In the genomic region with DNA sequence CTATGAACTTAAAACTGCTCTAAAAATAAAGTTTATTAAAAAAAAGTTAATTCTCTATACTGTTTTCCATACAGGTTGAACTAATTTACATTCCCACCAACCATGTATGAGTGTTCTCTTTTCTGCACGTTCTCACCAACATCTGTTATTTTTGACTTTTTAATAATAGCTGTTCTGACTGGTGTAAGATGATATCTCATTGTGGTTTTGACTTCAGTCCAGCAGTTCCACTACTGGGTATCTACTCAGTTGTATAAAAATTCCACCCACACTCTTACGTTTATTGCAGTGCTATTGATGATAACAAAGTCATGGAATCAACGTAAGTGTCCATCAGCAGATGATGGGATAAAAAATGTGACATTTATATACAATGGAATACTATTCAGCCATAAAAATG, we compare ENCODE assay signal across 24 cellular contexts. TPM values are rescaled to one million over a fixed set of nuclear protein-coding genes. Genes with fewer than 3 reads are reported as not detected.
DNase-seq lines count a peak whose midpoint lies in the region; ATAC-seq, FAIRE-seq and TF ChIP-seq lines count a peak whose summit lies in the region.
"Had no signal": no experiment of that assay in that cellular context is flagged by ENCODE, and none has a peak within 500 bp of the region (broad histone marks: within the 10 kb centered on the region; RNA-seq: fewer than 3 reads in every experiment).

No MANE protein-coding gene starts in this region.

- H3K4me1 ChIP-seq in mammary epithelial cell (ENCODE audit: insufficient read depth, low read length), result peaks cover 4% of the 10 kb centered on the region
- H3K4me1 ChIP-seq in right cardiac atrium (ENCODE audit: control insufficient read depth, insufficient read depth, low read length), result no peaks in the 10 kb centered on the region
- H3K4me1 ChIP-seq: right atrium auricular region, SJSA1, testis had no signal

- no peak overlapping the region for H2AFZ ChIP-seq in mammary epithelial cell (ENCODE audit: low read depth, low read length)
- H2AFZ ChIP-seq: hepatocyte had no signal

- no peaks in the 10 kb centered on the region for H3K36me3 ChIP-seq in mammary epithelial cell (ENCODE audit: insufficient read depth, low read length)
- H3K36me3 ChIP-seq: neutrophil had no signal

- H3K4me2 ChIP-seq in mammary epithelial cell (ENCODE audit: insufficient read depth, low read depth, low read length), result no peak overlapping the region
- H3K4me2 ChIP-seq: hepatocyte had no signal

- no peak overlapping the region for H3K27ac Mint-ChIP-seq in activated naive CD4-positive, alpha-beta T cell treated with anti-CD3 and anti-CD28 coated beads, Interleukin-2, amount 10 ng/mL, durations not matched to agents 7 days and 5 days
- H3K27ac Mint-ChIP-seq: activated naive CD8-positive, alpha-beta T cell treated with anti-CD3 and anti-CD28 coated beads, Interleukin-2, amount 10 ng/mL, durations not matched to agents 7 days and 5 days; activated T-cell treated with anti-CD3 and anti-CD28 coated beads, Interleukin-2, amount 50 U/mL, for 24 hours; CD4-positive, CD25-positive, alpha-beta regulatory T cell; mesothelial cell of epicardium had no signal

- no peaks in the 10 kb centered on the region for H3K27me3 Mint-ChIP-seq in activated naive CD4-positive, alpha-beta T cell treated with anti-CD3 and anti-CD28 coated beads, Interleukin-2, amount 10 ng/mL, durations not matched to agents 7 days and 5 days
- H3K27me3 Mint-ChIP-seq: activated naive CD8-positive, alpha-beta T cell treated with anti-CD3 and anti-CD28 coated beads, Interleukin-2, amount 10 ng/mL, durations not matched to agents 7 days and 5 days; activated T-cell treated with anti-CD3 and anti-CD28 coated beads, Interleukin-2, amount 50 U/mL, for 24 hours; CD4-positive, CD25-positive, alpha-beta regulatory T cell had no signal

- peak; percentile 60 for FAIRE-seq in GM18507 (lab: Jason Lieb, UNC)
- FAIRE-seq: endothelial cell of umbilical vein had no signal

- H4K20me1 ChIP-seq in mammary epithelial cell (ENCODE audit: insufficient read depth, low read length), result no peaks in the 10 kb centered on the region

- DNase-seq in GM18507 (ENCODE audit: extremely low spot score, insufficient read length, low read depth) (no peak), NCI-H2029 (lab: John Stamatoyannopoulos, UW) (peak; percentile 40), mammary epithelial cell (peak; percentile 69), skeletal muscle cell (ENCODE audit: low read depth) (peak; percentile 59), Kasumi-1 (lab: John Stamatoyannopoulos, UW) (no peak), right cardiac atrium (no peak)
- no peak for DNase-seq in activated naive CD4-positive, alpha-beta T cell treated with anti-CD3 and anti-CD28 coated beads, Interleukin-2, amount 10 ng/mL, durations not matched to agents 7 days and 5 days
- DNase-seq: activated CD4-positive, alpha-beta T cell treated with anti-CD3 and anti-CD28 coated beads, Interleukin-2, amount 50 U/mL, for 1 hour; activated naive CD8-positive, alpha-beta T cell treated with anti-CD3 and anti-CD28 coated beads, Interleukin-2, amount 10 ng/mL, durations not matched to agents 7 days and 5 days; activated T-cell treated with anti-CD3 and anti-CD28 coated beads, Interleukin-2, amount 50 U/mL, for 24 hours; CD4-positive, CD25-positive, alpha-beta regulatory T cell; kidney glomerular epithelial cell; NCI-H1417; NCI-H446 treated with DMSO at 0.1 percent for 48 hours; stimulated activated CD4-positive, alpha-beta T cell treated with anti-CD3 and anti-CD28 coated beads, Interleukin-4, amount 100 ng/mL, for 1 hour; stimulated activated CD8-positive, alpha-beta memory T cell treated with anti-CD3 and anti-CD28 coated beads, Interleukin-4, amount 100 ng/mL, for 48 hours; T1000; testis had no signal

- 4% methylated on average over 3 of the region's 3 CpGs for WGBS in mammary epithelial cell (ENCODE audit: low coverage, missing lambda C conversion rate)
- WGBS in right cardiac atrium, result 66% methylated on average over 3 of the region's 3 CpGs

- peaks cover 8% of the 10 kb centered on the region for H3K36me3 Mint-ChIP-seq in activated naive CD4-positive, alpha-beta T cell treated with anti-CD3 and anti-CD28 coated beads, Interleukin-2, amount 10 ng/mL, durations not matched to agents 7 days and 5 days

- no peaks in the 10 kb centered on the region for H3K4me1 Mint-ChIP-seq in activated naive CD4-positive, alpha-beta T cell treated with anti-CD3 and anti-CD28 coated beads, Interleukin-2, amount 10 ng/mL, durations not matched to agents 7 days and 5 days
- H3K4me1 Mint-ChIP-seq: activated naive CD8-positive, alpha-beta T cell treated with anti-CD3 and anti-CD28 coated beads, Interleukin-2, amount 10 ng/mL, durations not matched to agents 7 days and 5 days; mesothelial cell of epicardium had no signal

- TF ChIP-seq CTCF in mammary epithelial cell (conservative IDR thresholded peaks at IDR 0.05 in 1 of 2, IDR thresholded peaks at IDR 0.05 in 1 of 2; ENCODE audit: extremely low read depth in 1 of 2, insufficient read depth in 1 of 2, low read depth in 1 of 2, low read length in 2 of 2), result no peak

- intact Hi-C loops in mammary epithelial cell (cut with micrococcal nuclease) (no loop called here), right cardiac atrium (cut with DNase I) (no loop called here)

- no peaks in the 10 kb centered on the region for H3K79me2 ChIP-seq in mammary epithelial cell (ENCODE audit: insufficient read depth, low read length)
- H3K79me2 ChIP-seq: hepatocyte had no signal

- H3K9me3 ChIP-seq in mammary epithelial cell (replicated peaks; ENCODE audit: insufficient read depth, low read length), result peaks cover 4% of the 10 kb centered on the region
- no peaks in the 10 kb centered on the region for H3K9me3 ChIP-seq in right cardiac atrium (ENCODE audit: control insufficient read depth, low read length)
- H3K9me3 ChIP-seq: neutrophil, right atrium auricular region, SJSA1, testis had no signal

- CTCF ChIA-PET in mammary epithelial cell (lab: Charles Lee; ENCODE audit: low non-redundant PET), result no interaction called here
- CTCF ChIA-PET in activated naive CD4-positive, alpha-beta T cell treated with anti-CD3 and anti-CD28 coated beads, Interleukin-2, amount 10 ng/mL, durations not matched to agents 7 days and 5 days (lab: Charles Lee), result no interaction called here

- no peak overlapping the region for H3K9ac ChIP-seq in mammary epithelial cell (ENCODE audit: insufficient read depth, low read length)

- H3K27me3 ChIP-seq in mammary epithelial cell (ENCODE audit: insufficient read depth, low read length) (no peaks in the 10 kb centered on the region), right cardiac atrium (ENCODE audit: control insufficient read depth, insufficient read depth) (no peaks in the 10 kb centered on the region)
- H3K27me3 ChIP-seq: hepatocyte, neutrophil, right atrium auricular region, SJSA1, testis had no signal

- dilution Hi-C loops in mammary epithelial cell (cut with HindIII; ENCODE audit: low sequenced_read_pairs), result no loop called here

- no peak overlapping the region for H3K4me3 ChIP-seq in mammary epithelial cell (replicated peaks in 1 of 3; ENCODE audit: insufficient read depth in 1 of 3, low read depth in 2 of 3, low read length in 3 of 3)
- H3K4me3 ChIP-seq in skeletal muscle cell (ENCODE audit: low read depth, low read length), result no peak overlapping the region
- no peak overlapping the region for H3K4me3 ChIP-seq in right cardiac atrium (ENCODE audit: low read length)
- H3K4me3 ChIP-seq: hepatocyte, right atrium auricular region, SJSA1, testis had no signal

- no peak overlapping the region for H3K27ac ChIP-seq in mammary epithelial cell (ENCODE audit: insufficient read depth, low read depth, low read length)
- no peak overlapping the region for H3K27ac ChIP-seq in right cardiac atrium (ENCODE audit: low read length)
- H3K27ac ChIP-seq: hepatocyte, neutrophil, right atrium auricular region, SJSA1, testis had no signal

- no peaks in the 10 kb centered on the region for H3K9me3 Mint-ChIP-seq in activated naive CD4-positive, alpha-beta T cell treated with anti-CD3 and anti-CD28 coated beads, Interleukin-2, amount 10 ng/mL, durations not matched to agents 7 days and 5 days

- BruUV-seq in mammary epithelial cell (replicated peaks; lab: Mats Ljungman, UMichigan), result no TSS peak

- in situ Hi-C loops in mammary epithelial cell (cut with MboI; ENCODE audit: low sequenced_read_pairs in 2 of 2), result no loop called here

- ATAC-seq in right cardiac atrium, result no peak

- H3K4me3 Mint-ChIP-seq in activated naive CD4-positive, alpha-beta T cell treated with anti-CD3 and anti-CD28 coated beads, Interleukin-2, amount 10 ng/mL, durations not matched to agents 7 days and 5 days, result no peak overlapping the region
- H3K4me3 Mint-ChIP-seq: activated naive CD8-positive, alpha-beta T cell treated with anti-CD3 and anti-CD28 coated beads, Interleukin-2, amount 10 ng/mL, durations not matched to agents 7 days and 5 days; activated T-cell treated with anti-CD3 and anti-CD28 coated beads, Interleukin-2, amount 50 U/mL, for 24 hours; CD4-positive, CD25-positive, alpha-beta regulatory T cell; mesothelial cell of epicardium had no signal

RNA-seq across cellular contexts. Expression of gene SPAG16, which starts 33.7 kb away (rescaled TPM):
- total RNA-seq in mammary epithelial cell (10 to 100 TPM; 13.6 to 16.2 TPM), right cardiac atrium (10 to 100 TPM; 19.9 to 28.7 (median 23.1) TPM)
- polyA plus RNA-seq in mammary epithelial cell (11.0 TPM), right cardiac atrium (23.9 TPM)
- polyA minus RNA-seq in mammary epithelial cell, result not detected

Comparison
In these comparisons a context has a peak if more than half of its experiments do, and no peak if none do; other contexts are left out.
1. DNase-seq: peak in NCI-H2029 (single experiment), mammary epithelial cell (single experiment) and skeletal muscle cell (single experiment); none in GM18507 (single experiment), activated naive CD4-positive, alpha-beta T cell treated with anti-CD3 and anti-CD28 coated beads, Interleukin-2, amount 10 ng/mL, durations not matched to agents 7 days and 5 days (single experiment), Kasumi-1 (0 of 2) and right cardiac atrium (0 of 3).